8 cellular contexts compared by ENCODE assay signal in the genomic region with DNA sequence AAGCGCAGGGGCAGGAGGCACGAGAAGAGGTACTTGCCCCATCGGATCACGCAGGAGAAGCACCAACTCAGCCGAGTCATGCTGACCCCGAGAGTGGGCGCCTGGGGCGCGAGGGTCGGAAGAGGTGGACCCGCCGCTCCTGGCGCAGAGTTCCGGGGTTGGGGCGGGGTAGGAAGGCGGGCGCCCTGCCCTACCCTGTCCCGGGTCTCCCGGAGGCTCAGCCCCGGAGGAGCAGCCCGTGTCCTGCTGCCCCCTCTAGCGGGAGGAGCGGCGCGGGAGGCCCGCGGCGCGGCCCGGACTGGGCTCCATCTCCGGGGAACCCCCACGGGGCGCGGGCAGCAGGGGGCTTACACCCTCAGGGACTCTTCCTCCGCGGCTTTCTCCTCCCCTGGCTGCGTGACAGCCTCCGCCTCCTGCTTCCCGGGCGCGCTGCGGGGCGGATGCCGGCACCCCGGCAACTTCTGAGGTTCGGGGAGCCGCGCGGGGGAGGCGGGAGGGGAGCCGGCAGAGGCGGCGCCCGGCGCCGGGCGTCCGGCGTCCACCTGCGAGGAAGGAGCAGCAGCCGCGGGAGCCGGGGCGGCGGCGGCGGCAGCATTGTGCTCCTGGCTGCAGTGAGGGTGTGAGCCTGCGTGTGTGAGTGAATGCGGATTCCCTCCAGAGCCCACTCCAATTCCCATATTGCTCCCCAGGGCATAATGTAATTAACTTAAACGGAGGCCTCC. TPM values are rescaled to one million over a fixed set of nuclear protein-coding genes. Genes with fewer than 3 reads are reported as not detected.
DNase-seq lines count a peak whose midpoint lies in the region; ATAC-seq, FAIRE-seq and TF ChIP-seq lines count a peak whose summit lies in the region.

No MANE protein-coding gene starts in this region.

- in situ Hi-C loops in brain microvascular endothelial cell (cut with HindIII; ENCODE audit: low pct_ligation_motif_present, low sequenced_read_pairs) = no loop called here

- peak overlapping the region; percentile 58 for H3K9ac ChIP-seq in keratinocyte (ENCODE audit: control insufficient read depth, extremely low read depth, insufficient read depth, low read length)

- FAIRE-seq in keratinocyte (lab: Jason Lieb, UNC) = no peak

- H3K9me3 ChIP-seq in SJCRH30 (replicated peaks) (no peaks in the 10 kb centered on the region), keratinocyte (ENCODE audit: control insufficient read depth, low read depth, low read length) (no peaks in the 10 kb centered on the region)

- dilution Hi-C loops in keratinocyte (cut with MboI; ENCODE audit: extremely low pct_ligation_motif_present, low sequenced_read_pairs) = no loop called here

- TF ChIP-seq CTCF in brain microvascular endothelial cell (IDR thresholded peaks at IDR 0.05; ENCODE audit: low read depth, low read length, missing control alignments) = peak; percentile 57
- peak in 1 of 3 experiments; percentile 62 for TF ChIP-seq CTCF in keratinocyte (optimal IDR thresholded peaks at IDR 0.05 in 1 of 3, IDR thresholded peaks at IDR 0.05 in 1 of 3, conservative IDR thresholded peaks at IDR 0.05 in 1 of 3; ENCODE audit: extremely low read depth in 1 of 3, insufficient read depth in 2 of 3, low read length in 3 of 3)

- H3K79me2 ChIP-seq in keratinocyte (ENCODE audit: control insufficient read depth, insufficient read depth, low read length) = no peaks in the 10 kb centered on the region

- peaks cover 18% of the 10 kb centered on the region; the same call in 1 of the 2 replicates for H3K27me3 ChIP-seq in SJCRH30
- H3K27me3 ChIP-seq in brain microvascular endothelial cell (replicated peaks) = peaks cover 2% of the 10 kb centered on the region
- H3K27me3 ChIP-seq in keratinocyte (ENCODE audit: control insufficient read depth, extremely low read depth, insufficient read depth, low read length) = peaks cover 54% of the 10 kb centered on the region

- peak overlapping the region; percentile 25 for H3K4me3 ChIP-seq in SJCRH30
- peak overlapping the region; percentile 54 for H3K4me3 ChIP-seq in brain microvascular endothelial cell (ENCODE audit: low read depth, low read length)
- H3K4me3 ChIP-seq in keratinocyte (ENCODE audit: control insufficient read depth in 2 of 3, extremely low read depth in 1 of 3, insufficient read depth in 2 of 3, low read depth in 1 of 3, low read length in 3 of 3) = peak overlapping the region; percentile 50 to 77 (median 67)

- DNase-seq in AG08396 (ENCODE audit: low spot score) (peak; percentile 91), SJCRH30 (peak in 1 of 2 experiments; percentile 17), brain microvascular endothelial cell (no peak), keratinocyte (ENCODE audit: low read depth, low spot score) (no peak), NCI-H510A treated with DMSO at 0.1 percent for 48 hours (lab: John Stamatoyannopoulos, UW) (no peak)
- DNase-seq in stimulated activated CD4-positive, alpha-beta T cell treated with anti-CD3 and anti-CD28 coated beads, Interleukin-4, amount 100 ng/mL, for 24 hours = peak; percentile 10

- no peaks in the 10 kb centered on the region for H4K20me1 ChIP-seq in keratinocyte (ENCODE audit: control insufficient read depth, extremely low read depth, insufficient read depth, low read length)

- H3K4me1 ChIP-seq in SJCRH30 (no peaks in the 10 kb centered on the region), keratinocyte (ENCODE audit: control insufficient read depth, extremely low read depth, insufficient read depth, low read length) (peaks cover 24% of the 10 kb centered on the region)

- H3K36me3 ChIP-seq in SJCRH30 = no peaks in the 10 kb centered on the region
- H3K36me3 ChIP-seq in brain microvascular endothelial cell (replicated peaks) = no peaks in the 10 kb centered on the region
- H3K36me3 ChIP-seq in keratinocyte (ENCODE audit: control insufficient read depth in 2 of 2, extremely low read depth in 1 of 2, insufficient read depth in 2 of 2, low read length in 2 of 2) = no peaks in the 10 kb centered on the region

- no peaks in the 10 kb centered on the region for H3K9me1 ChIP-seq in keratinocyte (ENCODE audit: control insufficient read depth, extremely low read depth, insufficient read depth, low read length)

- peak overlapping the region; percentile 91 for H2AFZ ChIP-seq in keratinocyte (ENCODE audit: control insufficient read depth, low read length)

- H3K27ac ChIP-seq in SJCRH30 = no peak overlapping the region
- H3K27ac ChIP-seq in brain microvascular endothelial cell = no peak overlapping the region
- no peak overlapping the region for H3K27ac ChIP-seq in keratinocyte (ENCODE audit: control insufficient read depth, insufficient read depth, low read length)

- peak overlapping the region; percentile 74 for H3K4me2 ChIP-seq in keratinocyte (ENCODE audit: control insufficient read depth, extremely low read depth, insufficient read depth, low read depth, low read length)

- peak; percentile 54 for ATAC-seq in GM19328 (IDR thresholded peaks at IDR 0.05; ENCODE audit: unreplicated experiment)
- ATAC-seq in GM21576 (IDR thresholded peaks at IDR 0.05; ENCODE audit: unreplicated experiment) = no peak

RNA-seq across cellular contexts. Expression of a gene that starts 7.5 kb away (rescaled TPM):
- total RNA-seq in SJCRH30 (2014; rRNA removed; shearing (Covaris generic)) = 2.5 and 3.0 TPM in 2 replicates
- 1.7 to 2.9 TPM (median 2.5 TPM) in 3 replicates for polyA plus RNA-seq in keratinocyte
- polyA plus RNA-seq in keratinocyte (2011; ENCODE audit: low read depth) = 0.54 TPM
- 1.1 and 1.4 TPM in 2 replicates for polyA plus RNA-seq in keratinocyte (2011; cell fraction: cytosol; rRNA removed)
- 13.6 and 14.6 TPM in 2 replicates for polyA plus RNA-seq in keratinocyte (2011; cell fraction: nucleus; rRNA removed)
- 1.4 and 5.7 TPM in 2 replicates for polyA plus RNA-seq in keratinocyte (2012; ENCODE audit: low replicate concordance)
- 9.7 to 35.0 TPM (median 17.2 TPM) in 3 replicates for polyA minus RNA-seq in keratinocyte
- 3.8 TPM for polyA minus RNA-seq in keratinocyte (2011; cell fraction: cytosol; rRNA and poly(A)+ RNA removed)
- 13.3 and 20.4 TPM in 2 replicates for polyA minus RNA-seq in keratinocyte (2011; cell fraction: nucleus; rRNA and poly(A)+ RNA removed)

RNA-seq across cellular contexts. Expression of a gene that starts 58.8 kb away (rescaled TPM):
- not detected in 2 replicates for total RNA-seq in SJCRH30 (2014; rRNA removed; shearing (Covaris generic))
- not detected in 3 replicates for polyA plus RNA-seq in keratinocyte
- not detected for polyA plus RNA-seq in keratinocyte (2011; ENCODE audit: low read depth)
- polyA plus RNA-seq in keratinocyte (2011; cell fraction: cytosol; rRNA removed) = not detected in 2 replicates
- not detected in 2 replicates for polyA plus RNA-seq in keratinocyte (2011; cell fraction: nucleus; rRNA removed)
- polyA plus RNA-seq in keratinocyte (2012; ENCODE audit: low replicate concordance) = not detected in 2 replicates
- polyA minus RNA-seq in keratinocyte = not detected in 3 replicates
- not detected for polyA minus RNA-seq in keratinocyte (2011; cell fraction: cytosol; rRNA and poly(A)+ RNA removed)
- polyA minus RNA-seq in keratinocyte (2011; cell fraction: nucleus; rRNA and poly(A)+ RNA removed) = not detected in 2 replicates

Comparison
In these comparisons a context has a peak if more than half of its experiments do, and no peak if none do; other contexts are left out.
1. DNase-seq: peak in AG08396 (single experiment) and stimulated activated CD4-positive, alpha-beta T cell treated with anti-CD3 and anti-CD28 coated beads, Interleukin-4, amount 100 ng/mL, for 24 hours (single experiment); none in brain microvascular endothelial cell (single experiment), keratinocyte (single experiment) and NCI-H510A treated with DMSO at 0.1 percent for 48 hours (single experiment).
2. Peak in every context shown above with its lines, with median percentiles within 50 percentile points of each other: H3K4me3 ChIP-seq.